23 cellular contexts compared by ENCODE assay signal in the genomic region with DNA sequence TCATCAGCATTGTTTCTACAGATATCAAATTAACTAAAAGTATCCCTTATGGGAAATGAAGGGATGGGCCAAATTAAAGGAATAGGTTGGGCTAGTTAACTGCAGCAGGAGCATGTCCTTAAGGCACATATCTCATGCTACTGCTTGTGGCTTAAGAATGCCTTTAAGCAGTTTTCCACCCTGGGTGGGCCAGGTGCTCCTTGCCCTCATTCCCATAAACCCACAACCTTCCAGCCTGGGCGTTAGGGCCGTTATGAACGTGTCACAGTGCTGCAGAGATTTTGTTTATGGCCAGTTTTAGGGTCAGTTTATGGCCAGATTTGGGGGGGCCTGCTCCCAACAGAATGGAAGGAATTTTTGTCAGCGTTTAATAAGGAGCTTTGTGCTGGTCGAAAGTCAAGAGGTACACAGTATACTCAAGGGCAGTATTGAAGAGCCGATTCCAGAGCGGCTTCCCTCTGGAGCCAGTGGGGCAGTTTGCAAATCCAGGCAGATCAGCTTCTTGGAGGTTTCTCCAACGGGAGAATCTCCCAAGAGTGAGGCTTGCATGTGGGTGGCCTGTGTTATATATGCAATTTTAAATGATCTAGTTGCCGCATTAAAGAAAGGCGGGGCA.
"Had no signal": no experiment of that assay in that cellular context is flagged by ENCODE, and none has a peak within 500 bp of the region (broad histone marks: within the 10 kb centered on the region; RNA-seq: fewer than 3 reads in every experiment).

No MANE protein-coding gene starts in this region.

- DNase-seq: activated CD4-positive, alpha-beta T cell treated with anti-CD3 and anti-CD28 coated beads for 4 hours; activated CD4-positive, alpha-beta T cell treated with anti-CD3 and anti-CD28 coated beads, Interleukin-2, amount 50 U/mL, for 48 hours; activated CD4-positive, CD25-positive, alpha-beta regulatory T cell; activated CD8-positive, alpha-beta memory T cell treated with anti-CD3 and anti-CD28 coated beads, Interleukin-2, amount 50 U/mL, for 48 hours; activated gamma-delta T cell treated with Interleukin-2 at 50 U/mL for 16 hours; activated T-cell treated with anti-CD3 and anti-CD28 coated beads, Interleukin-2, amount 50 U/mL, for 72 hours; aorta; colonic mucosa; dorsolateral prefrontal cortex; effector memory CD8-positive, alpha-beta T cell; esophagus squamous epithelium; head of caudate nucleus; left cardiac atrium; right lobe of liver; stimulated activated CD4-positive, alpha-beta T cell treated with anti-CD3 and anti-CD28 coated beads, Interleukin-2, amount 100 ng/mL, for 48 hours; stimulated activated naive CD8-positive, alpha-beta T cell treated with anti-CD3 and anti-CD28 coated beads, Interleukin-15, Interleukin-2, amounts not matched to agents 100 U/mL and 50 U/mL, for 24 hours had no signal

- H3K9me3 ChIP-seq: colonic mucosa, esophagus squamous epithelium, gastroesophageal sphincter, right lobe of liver had no signal

- H3K9me3 Mint-ChIP-seq: activated naive CD4-positive, alpha-beta T cell treated with anti-CD3 and anti-CD28 coated beads, Interleukin-2, amount 50 U/mL, for 72 hours; activated T-cell treated with anti-CD3 and anti-CD28 coated beads, Interleukin-2, amount 50 U/mL, for 72 hours; central memory CD8-positive, alpha-beta T cell; effector memory CD8-positive, alpha-beta T cell; memory B cell; nephron; T-helper 1 cell treated with Interleukin-12 subunit alpha and Interleukin-12 subunit beta and Interleukin-4 antibody, amounts not matched to agents 30 μg/mL and 1 μg/mL, for 36 hours had no signal

- H3K4me2 ChIP-seq: smooth muscle cell had no signal

- H3K27ac ChIP-seq: colonic mucosa, dorsolateral prefrontal cortex, right lobe of liver had no signal

- H3K27me3 Mint-ChIP-seq: central memory CD8-positive, alpha-beta T cell; effector memory CD8-positive, alpha-beta T cell; memory B cell had no signal

- H3K4me1 ChIP-seq: colonic mucosa, right lobe of liver had no signal

- H3K36me3 ChIP-seq: colonic mucosa, right lobe of liver had no signal

- H3K27me3 ChIP-seq: colonic mucosa, dorsolateral prefrontal cortex, esophagus squamous epithelium, gastroesophageal sphincter, right lobe of liver had no signal

- H3K27ac Mint-ChIP-seq: activated T-cell treated with anti-CD3 and anti-CD28 coated beads, Interleukin-2, amount 50 U/mL, for 72 hours; memory B cell; T-helper 1 cell treated with Interleukin-12 subunit alpha and Interleukin-12 subunit beta and Interleukin-4 antibody, amounts not matched to agents 30 μg/mL and 1 μg/mL, for 36 hours had no signal

- H3K4me3 ChIP-seq: colonic mucosa, dorsolateral prefrontal cortex, esophagus squamous epithelium, gastroesophageal sphincter, right lobe of liver, smooth muscle cell had no signal

- H3K4me3 Mint-ChIP-seq: activated T-cell treated with anti-CD3 and anti-CD28 coated beads, Interleukin-2, amount 50 U/mL, for 72 hours; central memory CD8-positive, alpha-beta T cell; effector memory CD8-positive, alpha-beta T cell; memory B cell; nephron; T-helper 1 cell treated with Interleukin-12 subunit alpha and Interleukin-12 subunit beta and Interleukin-4 antibody, amounts not matched to agents 30 μg/mL and 1 μg/mL, for 36 hours had no signal

- ATAC-seq: activated naive CD4-positive, alpha-beta T cell treated with anti-CD3 and anti-CD28 coated beads, Interleukin-2, amount 50 U/mL, for 72 hours; activated T-cell treated with anti-CD3 and anti-CD28 coated beads, Interleukin-2, amount 50 U/mL, for 72 hours; effector memory CD8-positive, alpha-beta T cell; gastroesophageal sphincter; stimulated activated naive CD8-positive, alpha-beta T cell treated with anti-CD3 and anti-CD28 coated beads, Interleukin-15, Interleukin-2, amounts not matched to agents 100 U/mL and 50 U/mL, for 24 hours had no signal
